ENCODE assay signal across 19 cellular contexts in the genomic region with DNA sequence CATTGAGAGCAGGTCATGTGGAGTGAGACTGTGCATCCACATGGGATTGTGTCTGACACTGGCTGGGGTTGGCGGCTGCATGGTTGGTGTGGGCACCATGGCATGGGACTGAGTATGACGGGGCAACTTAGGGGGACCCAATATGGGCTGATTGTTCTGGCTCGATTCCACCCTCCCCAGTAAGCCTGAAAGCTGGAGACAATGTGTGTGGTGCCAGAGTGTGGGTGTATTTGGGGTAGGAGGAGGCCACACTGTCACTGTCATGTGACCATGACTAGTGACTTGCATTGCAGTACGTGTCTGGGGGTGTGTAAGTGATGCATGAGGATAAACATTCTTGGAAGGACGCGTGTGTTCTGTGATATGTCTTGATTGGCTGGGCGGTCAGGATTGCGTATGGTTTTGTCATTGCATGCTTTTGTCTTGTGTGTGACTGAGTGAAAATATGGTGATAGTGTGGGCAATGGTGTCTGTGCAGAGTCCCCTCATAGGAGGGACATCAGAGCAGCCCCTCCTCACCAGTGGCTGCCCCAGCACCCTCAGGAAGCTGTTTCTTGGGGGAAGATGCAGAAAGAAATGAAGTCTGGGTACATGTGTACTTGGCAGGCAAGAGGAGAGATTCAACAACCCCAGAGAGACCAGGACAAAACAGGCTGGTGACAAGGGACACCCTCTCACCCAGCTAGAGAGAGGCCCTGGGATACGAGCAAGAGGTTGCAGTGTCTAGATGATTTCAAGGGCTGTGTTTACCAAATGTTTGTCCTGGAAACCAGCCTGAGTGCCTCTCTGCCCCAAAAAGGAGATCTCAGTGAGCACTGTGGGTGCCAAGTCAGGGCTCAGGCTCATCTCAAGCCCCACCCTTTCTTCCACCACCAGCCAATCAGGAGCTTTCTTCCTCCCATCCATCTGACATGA. TPM values are rescaled to one million over a fixed set of nuclear protein-coding genes. Genes with fewer than 3 reads are reported as not detected.
DNase-seq lines count a peak whose midpoint lies in the region; ATAC-seq, FAIRE-seq and TF ChIP-seq lines count a peak whose summit lies in the region.
"Had no signal": no experiment of that assay in that cellular context is flagged by ENCODE, and none has a peak within 500 bp of the region (broad histone marks: within the 10 kb centered on the region; RNA-seq: fewer than 3 reads in every experiment).

No MANE protein-coding gene starts in this region.

- no peak overlapping the region for H3K18ac ChIP-seq in mesendoderm (ENCODE audit: low read length)

- peaks cover 13% of the 10 kb centered on the region for H3K27me3 Mint-ChIP-seq in GM23338 (ENCODE audit: insufficient read depth, low read depth, poor library complexity)
- peaks cover 5% of the 10 kb centered on the region for H3K27me3 Mint-ChIP-seq in activated CD8-positive, alpha-beta T cell treated with anti-CD3 and anti-CD28 coated beads for 36 hours

- H3K9ac ChIP-seq in mesendoderm (ENCODE audit: low read length), result no peak overlapping the region

- POLR2A ChIA-PET in activated CD8-positive, alpha-beta T cell treated with anti-CD3 and anti-CD28 coated beads for 36 hours (lab: Charles Lee), result no interaction called here

- H3K4me1 ChIP-seq in GM23338 (ENCODE audit: insufficient read depth) (0 out of 2 replicates have a peak, but pooled peaks cover 10% of the 10 kb centered on the region), mesendoderm (ENCODE audit: control insufficient read depth, low read depth, low read length) (peaks cover under 1% of the 10 kb centered on the region)
- H3K4me1 ChIP-seq: Caco-2 had no signal

- CTCF ChIA-PET in activated CD8-positive, alpha-beta T cell treated with anti-CD3 and anti-CD28 coated beads for 36 hours (lab: Charles Lee), result no interaction called here

- DNase-seq in GM23338 (ENCODE audit: low spot score) (no peak), NCI-H446 (lab: John Stamatoyannopoulos, UW) (peak; percentile 29 to 51), bronchial epithelial cell (ENCODE audit: low read depth) (no peak), mesendoderm (no peak), NCI-H2081 treated with DMSO at 0.1 percent for 48 hours (lab: John Stamatoyannopoulos, UW) (no peak)
- DNase-seq in activated CD8-positive, alpha-beta T cell treated with anti-CD3 and anti-CD28 coated beads for 36 hours, result no peak
- DNase-seq: activated CD8-positive, alpha-beta memory T cell treated with anti-CD3 and anti-CD28 coated beads, Interleukin-2, amount 10 ng/mL, durations not matched to agents 7 days and 5 days; activated gamma-delta T cell; Caco-2; GF-D8; naive thymus-derived CD4-positive, alpha-beta T cell; NCI-H2107; NCI-H748 treated with DMSO at 0.1 percent for 48 hours; RPMI8226; spleen; stimulated activated naive CD4-positive, alpha-beta T cell had no signal

- H3K9me2 ChIP-seq in GM23338 (ENCODE audit: insufficient read depth), result no peaks in the 10 kb centered on the region

- H3K27ac ChIP-seq in GM23338 (ENCODE audit: low read depth) (no peak overlapping the region), mesendoderm (ENCODE audit: low read depth, low read length) (no peak overlapping the region)
- H3K27ac ChIP-seq: spleen had no signal

- intact Hi-C loops in activated CD8-positive, alpha-beta T cell treated with anti-CD3 and anti-CD28 coated beads for 36 hours (cut with micrococcal nuclease), result no loop called here

- no peaks in the 10 kb centered on the region for H3F3A ChIP-seq in GM23338 (replicated peaks; ENCODE audit: low read depth)

- H3K56ac ChIP-seq in mesendoderm (ENCODE audit: low read length), result no peak overlapping the region

- H3K4me1 Mint-ChIP-seq in GM23338, result peaks cover 29% of the 10 kb centered on the region
- peaks cover 3% of the 10 kb centered on the region for H3K4me1 Mint-ChIP-seq in activated CD8-positive, alpha-beta T cell treated with anti-CD3 and anti-CD28 coated beads for 36 hours (ENCODE audit: low read depth)

- peaks cover 16% of the 10 kb centered on the region for H3K9me3 Mint-ChIP-seq in GM23338
- H3K9me3 Mint-ChIP-seq in activated CD8-positive, alpha-beta T cell treated with anti-CD3 and anti-CD28 coated beads for 36 hours, result peaks cover 4% of the 10 kb centered on the region

- H3K4me2 ChIP-seq in GM23338 (no peak overlapping the region), mesendoderm (ENCODE audit: low read length) (no peak overlapping the region)

- H3K27me3 ChIP-seq in GM23338 (ENCODE audit: insufficient read depth), result no peaks in the 10 kb centered on the region
- no peaks in the 10 kb centered on the region for H3K27me3 ChIP-seq in bronchial epithelial cell (ENCODE audit: control insufficient read depth, insufficient read depth, low read length)
- no peaks in the 10 kb centered on the region for H3K27me3 ChIP-seq in mesendoderm (ENCODE audit: insufficient read depth, low read length, poor library complexity)

- peak; percentile 29 for ATAC-seq in GM23338
- no peak for ATAC-seq in activated CD8-positive, alpha-beta T cell treated with anti-CD3 and anti-CD28 coated beads for 36 hours
- ATAC-seq in HG03039 (IDR thresholded peaks at IDR 0.05; ENCODE audit: unreplicated experiment), result no peak
- no peak for ATAC-seq in HG02610 (IDR thresholded peaks at IDR 0.05; ENCODE audit: unreplicated experiment)
- ATAC-seq: activated CD4-positive, CD25-positive, alpha-beta regulatory T cell treated with anti-CD3 and anti-CD28 coated beads, Interleukin-2, amount 50 U/mL, for 24 hours; activated CD8-positive, alpha-beta memory T cell treated with anti-CD3 and anti-CD28 coated beads, Interleukin-2, amount 10 ng/mL, durations not matched to agents 7 days and 5 days; naive thymus-derived CD4-positive, alpha-beta T cell had no signal

- H3K36me3 ChIP-seq in GM23338 (ENCODE audit: insufficient read depth), result peaks cover 12% of the 10 kb centered on the region; the same call in 1 of the 2 replicates
- H3K36me3 ChIP-seq in bronchial epithelial cell (ENCODE audit: control insufficient read depth, insufficient read depth, low read length), result peaks cover 8% of the 10 kb centered on the region
- H3K36me3 ChIP-seq in mesendoderm (ENCODE audit: control insufficient read depth, insufficient read depth, low read length), result peaks cover 17% of the 10 kb centered on the region

- H4K8ac ChIP-seq in mesendoderm (ENCODE audit: low read depth, low read length), result no peak overlapping the region

- no peak overlapping the region for H2AK5ac ChIP-seq in mesendoderm (ENCODE audit: low read length)

- H2BK120ac ChIP-seq in mesendoderm (ENCODE audit: low read depth, low read length), result no peak overlapping the region

- H4K5ac ChIP-seq in mesendoderm (ENCODE audit: low read length), result no peak overlapping the region

- no peaks in the 10 kb centered on the region for H4K20me1 ChIP-seq in GM23338 (replicated peaks; ENCODE audit: insufficient read depth)

- H3K79me2 ChIP-seq in GM23338 (replicated peaks; ENCODE audit: insufficient read depth) (no peaks in the 10 kb centered on the region), mesendoderm (ENCODE audit: control insufficient read depth, insufficient read depth, low read length) (no peaks in the 10 kb centered on the region)

- H2BK15ac ChIP-seq in mesendoderm (replicated peaks; ENCODE audit: low read depth), result no peak overlapping the region

- peaks cover 42% of the 10 kb centered on the region for H3K36me3 Mint-ChIP-seq in GM23338 (ENCODE audit: low read depth)
- H3K36me3 Mint-ChIP-seq in activated CD8-positive, alpha-beta T cell treated with anti-CD3 and anti-CD28 coated beads for 36 hours (ENCODE audit: low read depth), result no peaks in the 10 kb centered on the region
- H3K36me3 Mint-ChIP-seq: activated CD8-positive, alpha-beta memory T cell treated with anti-CD3 and anti-CD28 coated beads, Interleukin-2, amount 10 ng/mL, durations not matched to agents 7 days and 5 days; naive thymus-derived CD4-positive, alpha-beta T cell had no signal

- WGBS in mesendoderm (ENCODE audit: extremely low coverage, insufficient coverage, low lambda C conversion rate), result no CpG with 5 or more reads among the region's 9 CpGs

- TF ChIP-seq CTCF in GM23338 (conservative IDR thresholded peaks at IDR 0.05; ENCODE audit: low read depth in 2 of 2) (no peak), bronchial epithelial cell (IDR thresholded peaks at IDR 0.05; ENCODE audit: insufficient read depth, low read length, severe bottlenecking) (no peak)
- TF ChIP-seq CTCF in activated CD8-positive, alpha-beta T cell treated with anti-CD3 and anti-CD28 coated beads for 36 hours (IDR thresholded peaks at IDR 0.05), result no peak

- peak; percentile 90 for FAIRE-seq in bronchial epithelial cell (lab: Jason Lieb, UNC)

- H3K4me3 ChIP-seq in GM23338 (no peak overlapping the region), bronchial epithelial cell (ENCODE audit: low read depth, low read length) (no peak overlapping the region), mesendoderm (ENCODE audit: low read length) (peak overlapping the region; percentile 30)
- H3K4me3 ChIP-seq: spleen had no signal

- no peak overlapping the region for H2AFZ ChIP-seq in GM23338

- no peak overlapping the region for H3K4me3 Mint-ChIP-seq in GM23338
- H3K4me3 Mint-ChIP-seq in activated CD8-positive, alpha-beta T cell treated with anti-CD3 and anti-CD28 coated beads for 36 hours, result no peak overlapping the region
- H3K4me3 Mint-ChIP-seq: activated CD8-positive, alpha-beta memory T cell treated with anti-CD3 and anti-CD28 coated beads, Interleukin-2, amount 10 ng/mL, durations not matched to agents 7 days and 5 days; naive thymus-derived CD4-positive, alpha-beta T cell had no signal

- H3K23ac ChIP-seq in mesendoderm (ENCODE audit: low read length), result no peak overlapping the region

- H3K4ac ChIP-seq in mesendoderm (ENCODE audit: low read depth, low read length), result no peak overlapping the region

- peak overlapping the region; percentile 6 for H3K27ac Mint-ChIP-seq in GM23338
- no peak overlapping the region for H3K27ac Mint-ChIP-seq in activated CD8-positive, alpha-beta T cell treated with anti-CD3 and anti-CD28 coated beads for 36 hours
- H3K27ac Mint-ChIP-seq: activated CD8-positive, alpha-beta memory T cell treated with anti-CD3 and anti-CD28 coated beads, Interleukin-2, amount 10 ng/mL, durations not matched to agents 7 days and 5 days had no signal

- no peaks in the 10 kb centered on the region for H3K79me1 ChIP-seq in mesendoderm (ENCODE audit: low read length)

- no peak overlapping the region for H2BK5ac ChIP-seq in mesendoderm (ENCODE audit: low read length)

TF ChIP-seq in GM23338, 12 proteins besides CTCF, POLR2A, EP300 and RAD21 (continues in another document):
- TF ChIP-seq NANOG (IDR thresholded peaks at IDR 0.05; ENCODE audit: borderline replicate concordance) (no peak), STAT1 (IDR thresholded peaks at IDR 0.05; ENCODE audit: unreplicated experiment) (no peak), ZNF331 (CRISPR knock-in tag; IDR thresholded peaks at IDR 0.05; ENCODE audit: low read depth) (no peak), ZNF114 (CRISPR knock-in tag; IDR thresholded peaks at IDR 0.05) (no peak), EZH2phosphoT487 (IDR thresholded peaks at IDR 0.05; ENCODE audit: unreplicated experiment) (no peak), JUNB (IDR thresholded peaks at IDR 0.05; ENCODE audit: unreplicated experiment) (no peak)

RNA-seq across cellular contexts. Expression of gene SDC3, which starts 36.3 kb away (rescaled TPM):
- 22.4 and 29.7 TPM in 2 replicates for total RNA-seq in GM23338 (2014; rRNA removed; shearing (Covaris generic))
- polyA plus RNA-seq in GM23338 (2016; fragmentation: Nextera tagmentation; extraction: Ambion mirVana), result 5.2 and 5.8 TPM in 2 replicates
- total RNA-seq in bronchial epithelial cell, result 2.4 and 4.7 TPM in 2 replicates
- 18.5 TPM for polyA plus RNA-seq in mesendoderm (2013, experiment 1 of 2)
- polyA plus RNA-seq in mesendoderm (2013, experiment 2 of 2), result 20.4 TPM
- total RNA-seq in activated CD8-positive, alpha-beta T cell treated with anti-CD3 and anti-CD28 coated beads for 36 hours, result under 1 TPM; 0.04 to 0.14 TPM
- total RNA-seq: activated CD8-positive, alpha-beta memory T cell treated with anti-CD3 and anti-CD28 coated beads, Interleukin-2, amount 10 ng/mL, durations not matched to agents 7 days and 5 days had no signal

Comparison
In these comparisons a context has a peak if more than half of its experiments do, and no peak if none do; other contexts are left out.
1. DNase-seq: peak in NCI-H446 (2 of 2); none in GM23338 (single experiment), bronchial epithelial cell (single experiment), mesendoderm (single experiment), activated CD8-positive, alpha-beta T cell treated with anti-CD3 and anti-CD28 coated beads for 36 hours (single experiment) and NCI-H2081 treated with DMSO at 0.1 percent for 48 hours (single experiment).